ENCODE assay signal across 8 cellular contexts in the genomic region with DNA sequence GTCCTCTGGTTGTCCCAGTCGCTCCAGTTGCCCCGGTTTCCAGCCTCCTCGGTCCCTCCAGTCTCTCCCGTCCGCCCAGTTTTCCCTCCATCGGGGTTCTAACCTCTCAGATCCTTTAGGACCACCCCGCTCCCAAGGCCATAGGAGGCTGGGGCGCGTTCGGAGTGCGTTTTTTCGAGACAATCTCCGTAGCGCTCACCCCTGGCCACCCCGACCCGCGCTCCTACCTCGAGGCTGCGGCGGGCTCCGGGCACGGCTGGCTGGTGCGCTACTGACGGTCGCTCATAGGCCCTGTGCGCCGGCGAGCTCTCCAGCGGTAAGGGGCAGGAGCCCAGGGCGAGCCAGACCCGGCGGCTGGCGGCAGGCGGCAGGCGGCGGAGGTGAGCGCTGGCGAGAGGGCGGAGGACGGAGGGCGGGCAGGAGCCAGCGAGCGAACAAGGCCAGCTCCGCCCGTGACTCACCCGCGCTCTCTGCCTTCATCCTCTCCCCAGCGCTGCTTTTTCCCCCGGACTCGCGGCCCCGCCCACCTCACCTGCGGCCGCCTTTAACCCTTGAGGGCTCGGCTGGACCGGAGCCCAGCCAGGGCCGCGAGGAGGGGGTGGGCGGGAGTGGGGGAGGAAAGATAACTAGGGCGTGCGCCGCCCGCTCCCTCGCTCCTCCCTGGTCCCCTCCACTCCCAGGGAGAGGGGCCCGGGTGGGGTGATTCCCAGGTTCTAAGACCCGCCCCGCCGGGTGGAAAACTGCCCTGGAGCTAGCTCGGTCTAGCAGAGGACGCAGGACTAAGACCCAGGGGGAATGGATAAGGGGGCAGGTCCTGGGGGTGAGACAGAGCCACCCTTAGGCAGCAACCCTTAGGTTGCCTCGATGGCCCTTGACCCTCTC. TPM values are rescaled to one million over a fixed set of nuclear protein-coding genes. Genes with fewer than 3 reads are reported as not detected.
DNase-seq lines count a peak whose midpoint lies in the region; ATAC-seq and TF ChIP-seq lines count a peak whose summit lies in the region.

A gene (minus strand): TSS at position 472 of the 882 bp plus-strand sequence. CDS start 2,734 bp downstream, outside the sequence.

- H3K27ac Mint-ChIP-seq in Calu3 (ENCODE audit: unreplicated experiment), result no peak within 1 kb of the TSS

- H3K36me3 ChIP-seq in left lung, result no peaks in the 10 kb centered on the region

- peaks cover 54 to 100% of the 10 kb centered on the region in 2 donors for H3K27me3 ChIP-seq in left lung

- H3K27me3 Mint-ChIP-seq in Calu3 (ENCODE audit: unreplicated experiment), result peaks cover 63% of the 10 kb centered on the region

- peaks cover 0 to 26% of the 10 kb centered on the region in 2 donors for H3K4me1 ChIP-seq in left lung

- H3K4me1 Mint-ChIP-seq in Calu3 (ENCODE audit: low read depth, unreplicated experiment), result peaks cover 22% of the 10 kb centered on the region

- H3K4me3 ChIP-seq in cardiac fibroblast (replicated peaks in 1 of 2; ENCODE audit: low read depth in 2 of 2, low read length in 2 of 2) (peak within 1 kb of the TSS in 1 of 2 donors; percentile 39), left lung (peak within 1 kb of the TSS; percentile 24 to 35)

- intact Hi-C loops in Calu3 (cut with micrococcal nuclease; ENCODE audit: unreplicated experiment), result no loop called here
- intact Hi-C loops in left lung (cut with DNase I), result no loop called here

- H3K27ac ChIP-seq in left lung, result peak within 1 kb of the TSS in 1 of 2 donors; percentile 55

- H3K9me3 ChIP-seq in left lung, result no peaks in the 10 kb centered on the region

- CTCF ChIA-PET in Calu3 (lab: Charles Lee), result interaction anchor here (0.6 to 2.6 kb wide), 14 partner anchors 8 to 301 kb away, joined by 3 to 25 read pairs (median 4); a partner anchor contains a TSS

- H3K4me3 Mint-ChIP-seq in Calu3 (ENCODE audit: low read depth, unreplicated experiment), result peak within 1 kb of the TSS; percentile 75

- TF ChIP-seq CTCF in Calu3 (IDR thresholded peaks at IDR 0.05; ENCODE audit: unreplicated experiment) (peak; percentile 21), cardiac fibroblast (IDR thresholded peaks at IDR 0.05; ENCODE audit: low read depth, low read length) (no peak), left lung (IDR thresholded peaks at IDR 0.05) (no peak)

- BruUV-seq in Calu3 (replicated peaks; lab: Mats Ljungman, UMichigan), result no TSS peak

- peaks cover 8% of the 10 kb centered on the region for H3K36me3 Mint-ChIP-seq in Calu3 (ENCODE audit: insufficient read depth, unreplicated experiment)

- DNase-seq in Calu3 (peak; percentile 97), NCI-H1417 (lab: John Stamatoyannopoulos, UW) (peak; percentile 80 to 91 (median 88)), cardiac fibroblast (ENCODE audit: low read depth in 2 of 2) (peak; percentile 48 to 56), left lung (peak; percentile 79 to 94)
- DNase-seq in stimulated activated CD4-positive, alpha-beta T cell treated with anti-CD3 and anti-CD28 coated beads, Interleukin-4, amount 100 ng/mL, for 48 hours (ENCODE audit: low read depth in 2 of 2), result peak; percentile 56 to 64

- peak; percentile 91 to 94 for ATAC-seq in activated CD4-positive, CD25-positive, alpha-beta regulatory T cell treated with anti-CD3 and anti-CD28 coated beads, Interleukin-2, amount 50 U/mL, for 24 hours
- ATAC-seq in left lung (peak; percentile 97), HG03442 (IDR thresholded peaks at IDR 0.05; ENCODE audit: unreplicated experiment) (no peak), GM18867 (IDR thresholded peaks at IDR 0.05; ENCODE audit: unreplicated experiment) (no peak)

- H3K9me3 Mint-ChIP-seq in Calu3 (ENCODE audit: low read depth, unreplicated experiment), result no peaks in the 10 kb centered on the region

RNA-seq across cellular contexts. Expression of the gene that starts here (rescaled TPM):
- total RNA-seq in Calu3 (2022) (1.1 and 1.2 TPM in 2 replicates), left lung (1 to 10 TPM in 1 of 2 donors, under 1 TPM in 1; 0.79 to 1.5 TPM)

Comparison
In these comparisons a context has a peak if more than half of its experiments do, and no peak if none do; other contexts are left out.
1. ATAC-seq: peak in activated CD4-positive, CD25-positive, alpha-beta regulatory T cell treated with anti-CD3 and anti-CD28 coated beads, Interleukin-2, amount 50 U/mL, for 24 hours (2 of 2) and left lung (single experiment); none in HG03442 (single experiment) and GM18867 (single experiment).
2. Peak in every context shown above with its lines, with median percentiles within 50 percentile points of each other: DNase-seq.